Comparison of ENCODE assay signal across 2 cellular contexts in the genomic region with DNA sequence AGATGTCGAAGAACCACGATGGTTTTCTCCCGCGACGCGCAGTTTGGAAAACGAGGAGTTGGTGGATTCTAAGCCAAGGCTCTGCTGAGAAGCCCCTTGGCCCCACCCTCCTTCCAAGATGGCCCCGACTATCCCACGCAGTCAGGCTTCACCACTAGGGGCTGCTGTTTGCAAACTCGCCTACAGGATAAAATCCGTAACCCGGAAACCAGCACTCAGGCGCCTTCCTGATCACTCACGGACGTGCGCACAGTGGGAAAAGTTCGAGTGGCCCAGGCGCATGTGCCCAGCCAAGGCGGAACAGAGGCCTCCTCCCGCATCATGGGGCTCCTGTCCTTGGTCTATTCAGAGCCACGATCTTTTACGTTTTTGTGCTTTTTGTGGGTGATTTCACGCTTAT.
TF ChIP-seq lines count a peak whose summit lies in the region.

No MANE protein-coding gene starts in this region.

TF ChIP-seq in SK-N-SH, 30 proteins besides CTCF, POLR2A, EP300 and RAD21:
- TF ChIP-seq POLR2AphosphoS5 (IDR thresholded peaks at IDR 0.05; ENCODE audit: low read depth, low read length) (no peak), YY1 (IDR thresholded peaks at IDR 0.05; ENCODE audit: low read depth) (peak; percentile 74; the same call in 1 of the 2 replicates), FOXM1 (IDR thresholded peaks at IDR 0.05; ENCODE audit: low read depth) (no peak), NFIC (IDR thresholded peaks at IDR 0.05; ENCODE audit: borderline replicate concordance) (no peak), SMC3 (IDR thresholded peaks at IDR 0.05; ENCODE audit: low read depth, low read length) (peak; percentile 34; the same call in 1 of the 2 replicates), USF2 (IDR thresholded peaks at IDR 0.05; ENCODE audit: borderline replicate concordance, low read depth, low read length) (no peak), ZBTB33 (IDR thresholded peaks at IDR 0.05; ENCODE audit: borderline replicate concordance, low read depth) (no peak)

TF ChIP-seq in K562, 482 proteins besides CTCF, POLR2A, EP300 and RAD21 (continues in another document):
- TF ChIP-seq CC2D1A (IDR thresholded peaks at IDR 0.05) (peak; percentile 47; the same call in 1 of the 2 replicates), KLF6 (CRISPR knock-in tag; IDR thresholded peaks at IDR 0.05; ENCODE audit: borderline replicate concordance) (0 out of 2 replicates have a peak, but pooled peaks have one; percentile 35), SNRNP70 (optimal IDR thresholded peaks at IDR 0.05; ENCODE audit: low read depth, low read length) (no peak), THAP7 (CRISPR knock-in tag; IDR thresholded peaks at IDR 0.05) (no peak), ZBTB7A (IDR thresholded peaks at IDR 0.05; ENCODE audit: borderline replicate concordance, control insufficient read depth, low read depth, low read length) (peak; percentile 79), ARNT (IDR thresholded peaks at IDR 0.05) (peak in 1 of 2 experiments; percentile 23; a peak in 1 of 4 replicates), GATAD2A (IDR thresholded peaks at IDR 0.05) (peak; percentile 40; the same call in 1 of the 2 replicates), CHD4 (IDR thresholded peaks at IDR 0.05; ENCODE audit: insufficient read depth, insufficient replicate concordance, low read depth, low read length, poor library complexity, severe bottlenecking) (peak; percentile 30), NRF1 (conservative IDR thresholded peaks at IDR 0.05 in 1 of 2, IDR thresholded peaks at IDR 0.05 in 1 of 2) (peak; percentile 56 to 64), POLR2AphosphoS5 (IDR thresholded peaks at IDR 0.05; ENCODE audit: control insufficient read depth, insufficient read depth, low read depth, low read length) (peak; percentile 43; the same call in 1 of the 2 replicates), ZNF445 (CRISPR knock-in tag; IDR thresholded peaks at IDR 0.05; ENCODE audit: low read depth) (no peak), ZKSCAN1 (IDR thresholded peaks at IDR 0.05; ENCODE audit: low read depth, low read length) (peak; percentile 90), BRD9 (IDR thresholded peaks at IDR 0.05; ENCODE audit: low read depth, partially characterized antibody) (no peak), CBX3 (IDR thresholded peaks at IDR 0.05; ENCODE audit: borderline replicate concordance in 1 of 2, low read length in 2 of 2) (peak in 1 of 2 experiments; percentile 61; a peak in 1 of 3 replicates), TRIM28 (IDR thresholded peaks at IDR 0.05) (no peak; the same call in 1 of the 2 replicates), FOXM1 (IDR thresholded peaks at IDR 0.05; ENCODE audit: low read depth) (0 out of 2 replicates have a peak, but pooled peaks have one; percentile 19), FOXM1 (CRISPR knock-in tag; IDR thresholded peaks at IDR 0.05; ENCODE audit: low read depth) (no peak), ARID1B (IDR thresholded peaks at IDR 0.05) (no peak), NEUROD1 (IDR thresholded peaks at IDR 0.05; ENCODE audit: borderline replicate concordance, low read depth, low read length, partially characterized antibody) (peak; percentile 38), MYC (IDR thresholded peaks at IDR 0.05; ENCODE audit: low read depth, low read length) (peak; percentile 67), MYC (CRISPR knock-in tag; IDR thresholded peaks at IDR 0.05; ENCODE audit: borderline replicate concordance, low read depth) (no peak), CTBP1 (IDR thresholded peaks at IDR 0.05; ENCODE audit: borderline replicate concordance) (peak; percentile 20; the same call in 1 of the 2 replicates), TSC22D4 (tag; IDR thresholded peaks at IDR 0.05) (no peak), YY1 (IDR thresholded peaks at IDR 0.05; ENCODE audit: borderline replicate concordance in 1 of 3, control insufficient read depth in 1 of 3, extremely low read depth in 1 of 3, insufficient read depth in 3 of 3, insufficient read length in 1 of 3, insufficient replicate concordance in 2 of 3, low read depth in 1 of 3, low read length in 2 of 3) (peak; percentile 61 to 96 (median 92)), ZNF592 (IDR thresholded peaks at IDR 0.05) (peak; percentile 37; the same call in 1 of the 2 replicates), STAT5A (IDR thresholded peaks at IDR 0.05; ENCODE audit: borderline replicate concordance, low read length) (no peak), VEZF1 (CRISPR knock-in tag; IDR thresholded peaks at IDR 0.05) (peak; percentile 72), THRAP3 (IDR thresholded peaks at IDR 0.05; ENCODE audit: borderline replicate concordance) (peak; percentile 59; the same call in 1 of the 2 replicates), HDAC6 (IDR thresholded peaks at IDR 0.05; ENCODE audit: low read depth, low read length) (no peak), KLF16 (IDR thresholded peaks at IDR 0.05) (0 out of 2 replicates have a peak, but pooled peaks have one; percentile 51), HCFC1 (IDR thresholded peaks at IDR 0.05; ENCODE audit: low read depth, low read length) (0 out of 2 replicates have a peak, but pooled peaks have one; percentile 49), ZMIZ1 (IDR thresholded peaks at IDR 0.05; ENCODE audit: low read depth in 2 of 2, low read length in 2 of 2) (peak in 1 of 2 experiments; percentile 28; a peak in 1 of 4 replicates), SREBF1 (IDR thresholded peaks at IDR 0.05; ENCODE audit: borderline replicate concordance, low read depth, low read length) (no peak), MYNN (IDR thresholded peaks at IDR 0.05) (0 out of 2 replicates have a peak, but pooled peaks have one; percentile 17), MYNN (CRISPR knock-in tag; IDR thresholded peaks at IDR 0.05) (no peak), ZFP36 (IDR thresholded peaks at IDR 0.05; ENCODE audit: low read depth, low read length, partially characterized antibody) (peak; percentile 19), NFIC (IDR thresholded peaks at IDR 0.05) (peak; percentile 32; the same call in 1 of the 2 replicates), MLLT1 (IDR thresholded peaks at IDR 0.05) (peak in 1 of 2 experiments; percentile 95; a peak in 2 of 4 replicates), EGR1 (conservative IDR thresholded peaks at IDR 0.05) (peak; percentile 45; the same call in 1 of the 2 replicates), RFX5 (IDR thresholded peaks at IDR 0.05; ENCODE audit: low read depth, low read length) (0 out of 2 replicates have a peak, but pooled peaks have one; percentile 13), CXXC5 (CRISPR knock-in tag; IDR thresholded peaks at IDR 0.05) (peak; percentile 41), JUND (IDR thresholded peaks at IDR 0.05; ENCODE audit: borderline replicate concordance, low read depth, low read length) (0 out of 2 replicates have a peak, but pooled peaks have one; percentile 41), JUND (tag; IDR thresholded peaks at IDR 0.05; ENCODE audit: borderline replicate concordance, low read depth, low read length) (no peak)
- TF ChIP-seq, protein P1, sequence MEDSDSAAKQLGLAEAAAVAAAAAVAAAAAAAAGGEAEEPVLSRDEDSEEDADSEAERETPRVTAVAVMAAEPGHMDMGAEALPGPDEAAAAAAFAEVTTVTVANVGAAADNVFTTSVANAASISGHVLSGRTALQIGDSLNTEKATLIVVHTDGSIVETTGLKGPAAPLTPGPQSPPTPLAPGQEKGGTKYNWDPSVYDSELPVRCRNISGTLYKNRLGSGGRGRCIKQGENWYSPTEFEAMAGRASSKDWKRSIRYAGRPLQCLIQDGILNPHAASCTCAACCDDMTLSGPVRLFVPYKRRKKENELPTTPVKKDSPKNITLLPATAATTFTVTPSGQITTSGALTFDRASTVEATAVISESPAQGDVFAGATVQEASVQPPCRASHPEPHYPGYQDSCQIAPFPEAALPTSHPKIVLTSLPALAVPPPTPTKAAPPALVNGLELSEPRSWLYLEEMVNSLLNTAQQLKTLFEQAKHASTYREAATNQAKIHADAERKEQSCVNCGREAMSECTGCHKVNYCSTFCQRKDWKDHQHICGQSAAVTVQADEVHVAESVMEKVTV (CRISPR knock-in tag; IDR thresholded peaks at IDR 0.05) = peak; percentile 35; the same call in 1 of the 2 replicates
- TF ChIP-seq, protein P2, sequence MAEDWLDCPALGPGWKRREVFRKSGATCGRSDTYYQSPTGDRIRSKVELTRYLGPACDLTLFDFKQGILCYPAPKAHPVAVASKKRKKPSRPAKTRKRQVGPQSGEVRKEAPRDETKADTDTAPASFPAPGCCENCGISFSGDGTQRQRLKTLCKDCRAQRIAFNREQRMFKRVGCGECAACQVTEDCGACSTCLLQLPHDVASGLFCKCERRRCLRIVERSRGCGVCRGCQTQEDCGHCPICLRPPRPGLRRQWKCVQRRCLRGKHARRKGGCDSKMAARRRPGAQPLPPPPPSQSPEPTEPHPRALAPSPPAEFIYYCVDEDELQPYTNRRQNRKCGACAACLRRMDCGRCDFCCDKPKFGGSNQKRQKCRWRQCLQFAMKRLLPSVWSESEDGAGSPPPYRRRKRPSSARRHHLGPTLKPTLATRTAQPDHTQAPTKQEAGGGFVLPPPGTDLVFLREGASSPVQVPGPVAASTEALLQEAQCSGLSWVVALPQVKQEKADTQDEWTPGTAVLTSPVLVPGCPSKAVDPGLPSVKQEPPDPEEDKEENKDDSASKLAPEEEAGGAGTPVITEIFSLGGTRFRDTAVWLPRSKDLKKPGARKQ (CRISPR knock-in tag; IDR thresholded peaks at IDR 0.05) = peak; percentile 98
